Comparison of ENCODE assay signal across 18 cellular contexts in the genomic region with DNA sequence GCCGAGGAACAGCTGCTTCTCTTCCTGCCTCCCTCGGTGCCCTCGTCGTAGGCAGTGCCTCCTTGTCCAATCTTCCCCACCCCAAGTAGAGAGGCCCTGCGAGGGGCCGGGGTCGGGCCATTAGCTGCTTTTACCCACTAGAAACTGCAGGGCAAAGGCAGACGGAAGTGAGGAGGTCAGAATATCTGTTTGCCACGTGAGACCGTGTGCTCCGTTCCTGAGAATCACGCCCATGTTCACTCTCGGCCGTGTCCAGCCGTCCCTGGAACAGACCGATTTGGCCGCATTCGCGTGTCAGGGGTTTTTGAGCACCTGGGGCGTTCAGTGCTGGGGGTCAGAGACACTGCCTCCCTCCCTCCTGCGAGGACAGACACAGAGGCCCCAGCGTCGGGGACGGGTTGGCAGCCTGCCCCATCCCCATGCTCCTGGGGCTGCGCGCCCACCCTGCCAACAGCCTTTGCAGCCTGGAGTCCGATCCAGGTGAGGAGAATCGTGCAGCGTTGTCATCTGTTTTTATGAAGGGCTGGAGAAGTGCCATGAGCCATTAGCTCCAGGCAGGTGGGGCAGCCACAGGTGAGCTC.
"Had no signal": no experiment of that assay in that cellular context is flagged by ENCODE, and none has a peak within 500 bp of the region (broad histone marks: within the 10 kb centered on the region; RNA-seq: fewer than 3 reads in every experiment).

No MANE protein-coding gene starts in this region.

- DNase-seq: activated CD4-positive, alpha-beta T cell treated with anti-CD3 and anti-CD28 coated beads, Interleukin-2, amount 10 ng/mL, durations not matched to agents 24 days and 14 days; activated CD4-positive, CD25-positive, alpha-beta regulatory T cell; activated CD8-positive, alpha-beta memory T cell treated with anti-CD3 and anti-CD28 coated beads, Interleukin-2, amount 50 U/mL, for 4 hours; activated CD8-positive, alpha-beta T cell treated with anti-CD3 and anti-CD28 coated beads, Interleukin-2, amount 10 ng/mL, durations not matched to agents 7 days and 5 days; activated naive CD8-positive, alpha-beta T cell treated with anti-CD3 and anti-CD28 coated beads for 36 hours; effector CD8-positive, alpha-beta T cell; esophagus squamous epithelium; hippocampal formation; occipital lobe; stimulated activated CD4-positive, alpha-beta T cell treated with anti-CD3 and anti-CD28 coated beads, Interleukin-15, amount 100 ng/mL, for 24 hours; stimulated activated CD4-positive, alpha-beta T cell treated with anti-CD3 and anti-CD28 coated beads, Interleukin-4, amount 100 ng/mL, for 1 hour; stimulated activated naive B cell treated with anti-CD40 and anti-IgM and Interleukin-4, amounts not matched to agents 10 μg/mL and 1 μg/mL and 100 μg/mL, for 72 hours; substantia nigra; trophoblast cell had no signal

- H3K4me3 ChIP-seq: esophagus squamous epithelium, right atrium auricular region had no signal

- H3K4me1 Mint-ChIP-seq: activated CD4-positive, alpha-beta T cell treated with anti-CD3 and anti-CD28 coated beads, Interleukin-2, amount 10 ng/mL, durations not matched to agents 24 days and 14 days; activated naive CD8-positive, alpha-beta T cell treated with anti-CD3 and anti-CD28 coated beads for 36 hours had no signal

- H3K9me3 Mint-ChIP-seq: activated CD4-positive, alpha-beta T cell treated with anti-CD3 and anti-CD28 coated beads, Interleukin-2, amount 10 ng/mL, durations not matched to agents 24 days and 14 days; activated naive CD8-positive, alpha-beta T cell treated with anti-CD3 and anti-CD28 coated beads for 36 hours; brain; nephron; stimulated activated naive B cell treated with anti-CD40 and anti-IgM and Interleukin-4, amounts not matched to agents 10 μg/mL and 1 μg/mL and 100 μg/mL, for 72 hours; T-helper 2 cell treated with Interferon-gamma antibody and Interleukin-4, amounts not matched to agents 5 μg/mL and 100 μg/mL, for 36 hours had no signal

- H3K4me1 ChIP-seq: esophagus squamous epithelium, right atrium auricular region had no signal

- H3K36me3 ChIP-seq: esophagus squamous epithelium, right atrium auricular region had no signal

- H3K9me3 ChIP-seq: esophagus squamous epithelium, right atrium auricular region had no signal

- H3K4me3 Mint-ChIP-seq: activated CD4-positive, alpha-beta T cell treated with anti-CD3 and anti-CD28 coated beads, Interleukin-2, amount 10 ng/mL, durations not matched to agents 24 days and 14 days; activated CD8-positive, alpha-beta T cell treated with anti-CD3 and anti-CD28 coated beads, Interleukin-2, amount 10 ng/mL, durations not matched to agents 7 days and 5 days; activated naive CD8-positive, alpha-beta T cell treated with anti-CD3 and anti-CD28 coated beads for 36 hours; brain; nephron; stimulated activated naive B cell treated with anti-CD40 and anti-IgM and Interleukin-4, amounts not matched to agents 10 μg/mL and 1 μg/mL and 100 μg/mL, for 72 hours; T-helper 2 cell treated with Interferon-gamma antibody and Interleukin-4, amounts not matched to agents 5 μg/mL and 100 μg/mL, for 36 hours had no signal

- H3K27me3 Mint-ChIP-seq: activated CD4-positive, alpha-beta T cell treated with anti-CD3 and anti-CD28 coated beads, Interleukin-2, amount 10 ng/mL, durations not matched to agents 24 days and 14 days had no signal

- H3K36me3 Mint-ChIP-seq: activated naive CD8-positive, alpha-beta T cell treated with anti-CD3 and anti-CD28 coated beads for 36 hours; brain; stimulated activated naive B cell treated with anti-CD40 and anti-IgM and Interleukin-4, amounts not matched to agents 10 μg/mL and 1 μg/mL and 100 μg/mL, for 72 hours had no signal

- ATAC-seq: activated CD8-positive, alpha-beta T cell treated with anti-CD3 and anti-CD28 coated beads, Interleukin-2, amount 10 ng/mL, durations not matched to agents 7 days and 5 days; stimulated activated naive B cell treated with anti-CD40 and anti-IgM and Interleukin-4, amounts not matched to agents 10 μg/mL and 1 μg/mL and 100 μg/mL, for 72 hours had no signal

- H3K27ac Mint-ChIP-seq: activated CD4-positive, alpha-beta T cell treated with anti-CD3 and anti-CD28 coated beads, Interleukin-2, amount 10 ng/mL, durations not matched to agents 24 days and 14 days; activated CD8-positive, alpha-beta T cell treated with anti-CD3 and anti-CD28 coated beads, Interleukin-2, amount 10 ng/mL, durations not matched to agents 7 days and 5 days; activated naive CD8-positive, alpha-beta T cell treated with anti-CD3 and anti-CD28 coated beads for 36 hours; brain; nephron; stimulated activated naive B cell treated with anti-CD40 and anti-IgM and Interleukin-4, amounts not matched to agents 10 μg/mL and 1 μg/mL and 100 μg/mL, for 72 hours; T-helper 2 cell treated with Interferon-gamma antibody and Interleukin-4, amounts not matched to agents 5 μg/mL and 100 μg/mL, for 36 hours had no signal

- H3K27ac ChIP-seq: esophagus squamous epithelium, right atrium auricular region had no signal

- H3K27me3 ChIP-seq: right atrium auricular region had no signal
